In the genomic region with DNA sequence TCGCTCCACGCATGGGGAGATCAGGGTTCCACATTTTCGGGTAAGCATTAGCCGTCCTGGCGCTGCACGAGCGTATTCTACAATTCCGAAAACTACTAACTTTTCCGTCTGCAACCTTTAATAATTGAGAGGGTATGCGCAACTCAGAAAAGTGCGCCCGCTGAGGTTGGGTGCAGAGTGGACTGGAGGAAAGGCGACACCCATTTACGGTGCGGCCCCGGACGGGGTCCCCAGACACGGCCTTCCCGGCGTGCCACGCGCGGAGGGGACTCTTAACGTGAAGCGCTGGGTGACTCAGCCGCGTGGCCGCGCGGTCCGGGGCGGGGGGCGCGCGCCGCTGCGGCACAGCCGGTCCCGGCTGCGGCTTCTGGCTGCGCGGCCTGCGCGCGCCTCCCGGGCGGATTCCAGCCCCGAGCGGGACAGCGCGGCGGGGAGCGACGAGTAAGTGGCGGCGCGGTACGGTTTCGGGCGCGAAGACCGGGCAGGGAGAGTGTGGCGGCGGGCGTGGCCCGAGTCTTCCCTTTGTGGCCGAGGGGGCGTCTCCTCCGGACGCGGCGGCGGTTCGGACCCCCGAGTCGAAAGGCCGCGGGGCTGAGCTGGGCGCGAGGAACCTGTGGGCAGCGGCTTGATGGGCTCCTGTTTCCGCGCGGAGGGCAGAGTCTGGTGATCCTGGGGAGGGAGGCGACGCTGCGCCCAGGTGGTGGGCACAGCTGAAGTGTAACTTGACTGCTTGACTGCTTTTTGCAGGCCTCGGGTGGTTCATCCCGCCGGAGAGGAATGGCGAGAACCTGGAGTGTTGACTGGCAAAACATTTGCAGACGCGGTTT, we compare ENCODE assay signal across 8 cellular contexts. TPM values are rescaled to one million over a fixed set of nuclear protein-coding genes. Genes with fewer than 3 reads are reported as not detected.
DNase-seq lines count a peak whose midpoint lies in the region; ATAC-seq and TF ChIP-seq lines count a peak whose summit lies in the region.

Gene KCTD20 (plus strand): TSS at position 330 of the 827 bp plus-strand sequence. CDS start 27,098 bp downstream, outside the sequence.
Gene PXT1 (minus strand): TSS at position 184 of the 827 bp plus-strand sequence. CDS start 16,772 bp downstream, outside the sequence.

- no peaks in the 10 kb centered on the region for H3K9me3 ChIP-seq in right lobe of liver

- no peak for TF ChIP-seq CTCF in C4-2B (conservative IDR thresholded peaks at IDR 0.05)
- no peak for TF ChIP-seq CTCF in right lobe of liver (IDR thresholded peaks at IDR 0.05)

- intact Hi-C loops in right lobe of liver (cut with DNase I) = no loop called here

- ATAC-seq in GM19351 (IDR thresholded peaks at IDR 0.05; ENCODE audit: unreplicated experiment) = peak; percentile 73
- peak; percentile 81 for ATAC-seq in HG03460 (IDR thresholded peaks at IDR 0.05; ENCODE audit: unreplicated experiment)
- ATAC-seq in right lobe of liver = peak; percentile 72 to 86 (median 84)

- peak; percentile 96 for TF ChIP-seq POLR2A in right lobe of liver (IDR thresholded peaks at IDR 0.05)

- H3K4me3 ChIP-seq in right lobe of liver = peak within 1 kb of the TSS; percentile 78 to 85 (median 84)

- DNase-seq in NCI-H526 treated with DMSO at 0.1 percent for 48 hours (lab: John Stamatoyannopoulos, UW) (peak; percentile 58), dermis blood vessel endothelial cell (peak; percentile 90), right lobe of liver (peak; percentile 92 to 93 (median 93))
- DNase-seq in activated CD4-positive, alpha-beta T cell treated with anti-CD3 and anti-CD28 coated beads, Interleukin-2, amount 50 U/mL, for 4 hours = peak; percentile 75 to 79
- DNase-seq in stimulated activated CD4-positive, alpha-beta T cell treated with anti-CD3 and anti-CD28 coated beads, Interleukin-4, amount 100 ng/mL, for 1 hour = peak; percentile 86

- H3K27me3 ChIP-seq in right lobe of liver = no peaks in the 10 kb centered on the region

- H3K4me1 ChIP-seq in right lobe of liver = peaks cover 0 to 33% (median 4%) of the 10 kb centered on the region in 4 donors

- H3K36me3 ChIP-seq in right lobe of liver = no peaks in the 10 kb centered on the region

- H3K27ac ChIP-seq in C4-2B (peak within 1 kb of the TSS; percentile 96), right lobe of liver (peak within 1 kb of the TSS; percentile 91 to 98 (median 97))

- 0% methylated on average over 22 of the region's 93 CpGs for WGBS in right lobe of liver (ENCODE audit: insufficient coverage, low coverage, low lambda C conversion rate, missing lambda C conversion rate)

RNA-seq across cellular contexts. Expression of gene KCTD20, which starts in this region (rescaled TPM):
- total RNA-seq in dermis blood vessel endothelial cell (96.7 and 127 TPM in 2 replicates), right lobe of liver (10 to 100 TPM; 24.8 to 48.8 (median 33.5) TPM)

RNA-seq across cellular contexts. Expression of gene PXT1, which starts in this region (rescaled TPM):
- total RNA-seq in dermis blood vessel endothelial cell = not detected in 2 replicates
- total RNA-seq in right lobe of liver = under 1 TPM in 1 of 6 experiments, not detected in 5; 0.11 TPM

Comparison
In these comparisons a context has a peak if more than half of its experiments do, and no peak if none do; other contexts are left out.
1. Peak in every context shown above with its lines: DNase-seq, ATAC-seq, H3K4me3 ChIP-seq and H3K27ac ChIP-seq.